In genomic region chr1:98028800-98029199, GRCh38 we compare ENCODE assay signal across 2 cellular contexts.
TF ChIP-seq lines count a peak whose summit lies in the region.

No MANE protein-coding gene starts in this region.

TF ChIP-seq in IMR-90, 13 proteins besides CTCF, POLR2A, EP300 and RAD21 (continued from another document):
- TF ChIP-seq MAFK (IDR thresholded peaks at IDR 0.05; ENCODE audit: low read depth, low read length): no peak
- TF ChIP-seq, protein P1, sequence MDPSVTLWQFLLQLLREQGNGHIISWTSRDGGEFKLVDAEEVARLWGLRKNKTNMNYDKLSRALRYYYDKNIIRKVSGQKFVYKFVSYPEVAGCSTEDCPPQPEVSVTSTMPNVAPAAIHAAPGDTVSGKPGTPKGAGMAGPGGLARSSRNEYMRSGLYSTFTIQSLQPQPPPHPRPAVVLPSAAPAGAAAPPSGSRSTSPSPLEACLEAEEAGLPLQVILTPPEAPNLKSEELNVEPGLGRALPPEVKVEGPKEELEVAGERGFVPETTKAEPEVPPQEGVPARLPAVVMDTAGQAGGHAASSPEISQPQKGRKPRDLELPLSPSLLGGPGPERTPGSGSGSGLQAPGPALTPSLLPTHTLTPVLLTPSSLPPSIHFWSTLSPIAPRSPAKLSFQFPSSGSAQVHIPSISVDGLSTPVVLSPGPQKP (IDR thresholded peaks at IDR 0.05; ENCODE audit: borderline replicate concordance, low read depth, low read length): no peak
- no peak for TF ChIP-seq MXI1 (IDR thresholded peaks at IDR 0.05; ENCODE audit: borderline replicate concordance, low read depth, low read length)
- TF ChIP-seq, protein P2, sequence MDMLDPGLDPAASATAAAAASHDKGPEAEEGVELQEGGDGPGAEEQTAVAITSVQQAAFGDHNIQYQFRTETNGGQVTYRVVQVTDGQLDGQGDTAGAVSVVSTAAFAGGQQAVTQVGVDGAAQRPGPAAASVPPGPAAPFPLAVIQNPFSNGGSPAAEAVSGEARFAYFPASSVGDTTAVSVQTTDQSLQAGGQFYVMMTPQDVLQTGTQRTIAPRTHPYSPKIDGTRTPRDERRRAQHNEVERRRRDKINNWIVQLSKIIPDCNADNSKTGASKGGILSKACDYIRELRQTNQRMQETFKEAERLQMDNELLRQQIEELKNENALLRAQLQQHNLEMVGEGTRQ (IDR thresholded peaks at IDR 0.05; ENCODE audit: low read depth, low read length): no peak

TF ChIP-seq in WTC11, 78 proteins besides CTCF, POLR2A, EP300 and RAD21 (continued from another document):
- TF ChIP-seq, protein P3, sequence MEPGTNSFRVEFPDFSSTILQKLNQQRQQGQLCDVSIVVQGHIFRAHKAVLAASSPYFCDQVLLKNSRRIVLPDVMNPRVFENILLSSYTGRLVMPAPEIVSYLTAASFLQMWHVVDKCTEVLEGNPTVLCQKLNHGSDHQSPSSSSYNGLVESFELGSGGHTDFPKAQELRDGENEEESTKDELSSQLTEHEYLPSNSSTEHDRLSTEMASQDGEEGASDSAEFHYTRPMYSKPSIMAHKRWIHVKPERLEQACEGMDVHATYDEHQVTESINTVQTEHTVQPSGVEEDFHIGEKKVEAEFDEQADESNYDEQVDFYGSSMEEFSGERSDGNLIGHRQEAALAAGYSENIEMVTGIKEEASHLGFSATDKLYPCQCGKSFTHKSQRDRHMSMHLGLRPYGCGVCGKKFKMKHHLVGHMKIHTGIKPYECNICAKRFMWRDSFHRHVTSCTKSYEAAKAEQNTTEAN (CRISPR knock-in tag; IDR thresholded peaks at IDR 0.05): no peak
- TF ChIP-seq SP1 (CRISPR knock-in tag; conservative IDR thresholded peaks at IDR 0.05) (no peak), EMX1 (CRISPR knock-in tag; IDR thresholded peaks at IDR 0.05) (no peak), CDX4 (CRISPR knock-in tag; IDR thresholded peaks at IDR 0.05; ENCODE audit: borderline replicate concordance) (no peak), MXD4 (CRISPR knock-in tag; IDR thresholded peaks at IDR 0.05; ENCODE audit: borderline replicate concordance) (no peak), FOXP1 (CRISPR knock-in tag; IDR thresholded peaks at IDR 0.05; ENCODE audit: borderline replicate concordance) (no peak), FOXK1 (CRISPR knock-in tag; IDR thresholded peaks at IDR 0.05) (no peak), NR2C2 (CRISPR knock-in tag; IDR thresholded peaks at IDR 0.05) (no peak), ZNF416 (CRISPR knock-in tag; IDR thresholded peaks at IDR 0.05) (no peak), ZSCAN18 (CRISPR knock-in tag; IDR thresholded peaks at IDR 0.05) (no peak), ERG (CRISPR knock-in tag; IDR thresholded peaks at IDR 0.05) (no peak)
